Comparison of ENCODE assay signal across 21 cellular contexts in the genomic region with DNA sequence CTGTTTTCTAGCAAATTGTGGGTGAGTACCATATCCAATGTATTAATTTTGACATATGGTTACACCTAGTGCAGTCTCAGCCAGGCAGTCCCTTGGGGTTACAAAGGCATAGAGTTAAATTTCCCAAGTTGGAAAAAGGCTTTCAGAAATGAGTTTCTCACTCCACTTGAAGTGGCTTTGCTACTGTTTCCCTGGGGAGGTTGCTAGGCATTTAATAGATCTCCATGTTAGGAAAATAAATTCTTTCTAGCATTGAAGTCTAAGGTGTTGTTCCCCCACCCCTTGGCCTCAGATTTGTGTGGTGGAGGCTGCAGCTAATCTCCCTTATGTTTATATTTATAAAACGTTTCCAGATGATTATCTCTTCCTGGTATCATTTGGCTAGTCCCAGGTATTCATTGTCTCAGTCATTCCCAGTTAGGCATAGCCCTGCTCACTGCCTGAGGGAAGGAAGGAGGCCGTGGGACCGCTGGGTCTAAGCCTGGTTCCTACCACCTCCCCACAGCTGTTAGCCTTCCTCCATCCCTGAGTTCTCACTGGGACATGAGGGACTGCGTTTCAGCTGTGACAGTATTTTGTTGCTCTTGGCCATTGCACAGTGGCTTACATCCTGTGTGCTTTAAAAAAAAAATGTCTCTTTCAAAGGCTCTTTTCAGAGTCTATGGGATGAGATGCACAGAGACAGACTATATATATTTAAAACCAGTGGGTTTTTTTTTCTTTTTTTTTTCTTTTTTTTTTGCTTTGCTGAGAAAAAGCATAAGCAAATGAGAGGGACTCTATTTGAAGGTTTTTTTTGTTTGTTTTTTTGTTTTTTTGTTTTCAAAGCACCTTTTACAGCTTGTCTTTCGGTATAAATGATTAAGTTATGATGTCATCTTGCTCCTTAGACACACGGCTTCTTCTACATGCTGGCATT.
DNase-seq lines count a peak whose midpoint lies in the region; ATAC-seq and TF ChIP-seq lines count a peak whose summit lies in the region.
"Had no signal": no experiment of that assay in that cellular context is flagged by ENCODE, and none has a peak within 500 bp of the region (broad histone marks: within the 10 kb centered on the region; RNA-seq: fewer than 3 reads in every experiment).

No MANE protein-coding gene starts in this region.

- H3K4me3 Mint-ChIP-seq in T-cell, result no peak overlapping the region
- H3K4me3 Mint-ChIP-seq: activated B cell treated with CpG ODN at 0.5 μM for 24 hours; CD4-positive, alpha-beta T cell; effector memory CD8-positive, alpha-beta T cell; natural killer cell; T-helper 17 cell had no signal

- H3F3A ChIP-seq in MM.1S (ENCODE audit: insufficient read depth, low read length), result no peaks in the 10 kb centered on the region

- no peak for TF ChIP-seq CTCF in MM.1S (IDR thresholded peaks at IDR 0.05; ENCODE audit: low read length)

- H3K4me2 ChIP-seq in MM.1S (ENCODE audit: low read depth, low read length), result no peak overlapping the region

- peaks cover 12 to 13% of the 10 kb centered on the region in 2 donors for H3K27me3 Mint-ChIP-seq in T-cell
- H3K27me3 Mint-ChIP-seq: activated B cell treated with CpG ODN at 0.5 μM for 24 hours had no signal

- no peak overlapping the region for H3K27ac Mint-ChIP-seq in T-cell
- H3K27ac Mint-ChIP-seq: activated B cell treated with CpG ODN at 0.5 μM for 24 hours; activated T-helper 2 cell treated with anti-CD3 and anti-CD28 coated beads, Interferon-gamma antibody, Interleukin-2, Interleukin-4, amounts not matched to agents 10 μg/mL and 5 μg/mL and 100 μg/mL, durations not matched to agents 14 hours and 24 hours and 36 hours; CD4-positive, alpha-beta T cell; effector memory CD8-positive, alpha-beta T cell; natural killer cell; T-helper 17 cell had no signal

- H3K9me2 ChIP-seq in MM.1S (replicated peaks; ENCODE audit: insufficient read depth, low read length), result no peaks in the 10 kb centered on the region

- peak; percentile 80 for ATAC-seq in Right ventricle myocardium superior (ENCODE audit: poor library complexity)
- peak; percentile 88 for ATAC-seq in left ventricle myocardium superior
- no peak for ATAC-seq in GM21825 (IDR thresholded peaks at IDR 0.05; ENCODE audit: unreplicated experiment)
- ATAC-seq in T-cell (replicated peaks in 1 of 4), result no peak
- ATAC-seq: effector memory CD8-positive, alpha-beta T cell; natural killer cell; T-helper 17 cell had no signal

- H3K4me1 Mint-ChIP-seq in T-cell, result no peaks in the 10 kb centered on the region
- H3K4me1 Mint-ChIP-seq: activated B cell treated with CpG ODN at 0.5 μM for 24 hours, natural killer cell, T-helper 17 cell had no signal

- H3K9ac ChIP-seq in MM.1S (ENCODE audit: low read length), result no peak overlapping the region

- intact Hi-C loops in Right ventricle myocardium superior (cut with DNase I), result no loop called here
- intact Hi-C loops in cardiac septum (cut with DNase I), result no loop called here
- intact Hi-C loops in left ventricle myocardium superior (cut with micrococcal nuclease), result no loop called here

- no peak overlapping the region for H2AFZ ChIP-seq in MM.1S (ENCODE audit: low read length)

- no peak overlapping the region for H3K4me3 ChIP-seq in MM.1S (ENCODE audit: low read length)
- H3K4me3 ChIP-seq: lung, stomach, uterus had no signal

- H3K9me3 Mint-ChIP-seq in T-cell, result peaks cover 0 to 4% (median 0%) of the 10 kb centered on the region in 3 donors
- H3K9me3 Mint-ChIP-seq: activated B cell treated with CpG ODN at 0.5 μM for 24 hours; activated T-helper 2 cell treated with anti-CD3 and anti-CD28 coated beads, Interferon-gamma antibody, Interleukin-2, Interleukin-4, amounts not matched to agents 10 μg/mL and 5 μg/mL and 100 μg/mL, durations not matched to agents 14 hours and 24 hours and 36 hours had no signal

- no peak overlapping the region for H3K27ac ChIP-seq in MM.1S (ENCODE audit: low read length)
- H3K27ac ChIP-seq: stomach, uterus had no signal

- H3K36me3 ChIP-seq in MM.1S (replicated peaks; ENCODE audit: insufficient read depth, low read length), result no peaks in the 10 kb centered on the region
- H3K36me3 ChIP-seq: stomach, uterus had no signal

- DNase-seq in Right ventricle myocardium superior (no peak), cardiac septum (ENCODE audit: low spot score) (no peak), NCI-H524 (lab: John Stamatoyannopoulos, UW) (peak; percentile 58 to 87), left ventricle myocardium superior (peak; percentile 35), MM.1S (no peak), T-cell (no peak)
- no peak for DNase-seq in activated naive CD4-positive, alpha-beta T cell treated with anti-CD3 and anti-CD28 coated beads, Interleukin-2, amount 50 U/mL, for 16 hours
- DNase-seq: ACHN; activated B cell treated with CpG ODN at 0.5 μM for 24 hours; activated CD8-positive, alpha-beta memory T cell treated with anti-CD3 and anti-CD28 coated beads for 24 hours; caudate nucleus; CD4-positive, alpha-beta T cell; effector memory CD8-positive, alpha-beta T cell; natural killer cell; NCI-H1930; stomach; T-helper 17 cell; uterus had no signal

- H3K36me3 Mint-ChIP-seq in T-cell, result no peaks in the 10 kb centered on the region
- H3K36me3 Mint-ChIP-seq: natural killer cell had no signal

- H4K20me1 ChIP-seq in MM.1S (ENCODE audit: insufficient read depth, low read length), result no peaks in the 10 kb centered on the region

- no peaks in the 10 kb centered on the region for H3K27me3 ChIP-seq in MM.1S (replicated peaks; ENCODE audit: insufficient read depth, low read length)
- H3K27me3 ChIP-seq: stomach, uterus had no signal

- no peaks in the 10 kb centered on the region for H3K4me1 ChIP-seq in MM.1S (ENCODE audit: low read length)
- H3K4me1 ChIP-seq: stomach, uterus had no signal

- no peaks in the 10 kb centered on the region for H3K9me3 ChIP-seq in MM.1S (replicated peaks; ENCODE audit: insufficient read depth, low read length)
- H3K9me3 ChIP-seq: stomach, uterus had no signal

- H3K79me2 ChIP-seq in MM.1S (ENCODE audit: low read length), result no peaks in the 10 kb centered on the region

- POLR2A ChIA-PET in T-cell (lab: Charles Lee), result no interaction called here

- CTCF ChIA-PET in T-cell (lab: Charles Lee), result no interaction called here

Comparison
In these comparisons a context has a peak if more than half of its experiments do, and no peak if none do; other contexts are left out.
1. DNase-seq: peak in NCI-H524 (2 of 2) and left ventricle myocardium superior (single experiment); none in Right ventricle myocardium superior (single experiment), cardiac septum (single experiment), MM.1S (single experiment), T-cell (0 of 34) and activated naive CD4-positive, alpha-beta T cell treated with anti-CD3 and anti-CD28 coated beads, Interleukin-2, amount 50 U/mL, for 16 hours (single experiment).
2. ATAC-seq: peak in Right ventricle myocardium superior (single experiment) and left ventricle myocardium superior (single experiment); none in GM21825 (single experiment) and T-cell (0 of 4).